ENCODE assay signal across 12 cellular contexts in genomic region chr3:195356151-195357086, GRCh38.
A peak's percentile ranks its signal among the peaks of the same experiment; 100 is the strongest.
DNase-seq lines count a peak whose midpoint lies in the region; ATAC-seq and TF ChIP-seq lines count a peak whose summit lies in the region.
"Had no signal": no experiment of that assay in that cellular context is flagged by ENCODE, and none has a peak within 500 bp of the region (broad histone marks: within the 10 kb centered on the region; RNA-seq: fewer than 3 reads in every experiment).

No MANE protein-coding gene starts in this region.

- peak; percentile 20 for DNase-seq in ELF-1 (ENCODE audit: low read depth, low spot score)
- DNase-seq in heart right ventricle, result peak; percentile 41 to 44
- DNase-seq in occipital lobe (lab: John Stamatoyannopoulos, UW), result peak; percentile 11
- DNase-seq in activated CD8-positive, alpha-beta T cell treated with anti-CD3 and anti-CD28 coated beads for 36 hours, result no peak
- DNase-seq in colonic mucosa, result no peak
- DNase-seq in HuH-7 (ENCODE audit: low spot score), result no peak
- no peak for DNase-seq in NCI-H1436 (lab: John Stamatoyannopoulos, UW)
- DNase-seq: activated CD4-positive, alpha-beta T cell treated with anti-CD3 and anti-CD28 coated beads, Interleukin-2, amount 10 ng/mL, durations not matched to agents 24 days and 14 days; NCI-H2081 treated with DMSO at 0.1 percent for 48 hours; T-helper 1 cell; uterus had no signal

- H3K4me3 ChIP-seq in heart right ventricle (peak overlapping the region in 3 of 10 donors; percentile 5 to 16 (median 12)), colonic mucosa (no peak overlapping the region)
- H3K4me3 ChIP-seq: uterus had no signal

- intact Hi-C loops in heart right ventricle (cut with DNase I), result loop anchor here in 2 of 10 donors (5.0 to 10.0 kb wide), 2 partner anchors 86 to 88 kb away; partner anchors contain the start of gene ACAP2 (in 2 of the 2)
- intact Hi-C loops in activated CD8-positive, alpha-beta T cell treated with anti-CD3 and anti-CD28 coated beads for 36 hours (cut with micrococcal nuclease), result no loop called here
- intact Hi-C loops in colonic mucosa (cut with DNase I), result no loop called here

- peaks cover 35% of the 10 kb centered on the region for H3K4me1 Mint-ChIP-seq in brain
- peaks cover 43% of the 10 kb centered on the region for H3K4me1 Mint-ChIP-seq in activated CD8-positive, alpha-beta T cell treated with anti-CD3 and anti-CD28 coated beads for 36 hours (ENCODE audit: low read depth)

- H3K36me3 ChIP-seq in heart right ventricle, result peaks cover 0 to 15% (median 0%) of the 10 kb centered on the region in 9 donors
- no peaks in the 10 kb centered on the region for H3K36me3 ChIP-seq in colonic mucosa
- H3K36me3 ChIP-seq: uterus had no signal

- TF ChIP-seq CTCF in brain (conservative IDR thresholded peaks at IDR 0.05) (no peak), heart right ventricle (IDR thresholded peaks at IDR 0.05) (no peak), colonic mucosa (IDR thresholded peaks at IDR 0.05) (no peak)
- no peak for TF ChIP-seq CTCF in activated CD8-positive, alpha-beta T cell treated with anti-CD3 and anti-CD28 coated beads for 36 hours (IDR thresholded peaks at IDR 0.05)

- H3K4me3 Mint-ChIP-seq in brain, result peak overlapping the region in 3 of 5 experiments; percentile 65 to 69 (median 68)
- H3K4me3 Mint-ChIP-seq in activated CD8-positive, alpha-beta T cell treated with anti-CD3 and anti-CD28 coated beads for 36 hours, result no peak overlapping the region
- H3K4me3 Mint-ChIP-seq: activated CD4-positive, alpha-beta T cell treated with anti-CD3 and anti-CD28 coated beads, Interleukin-2, amount 10 ng/mL, durations not matched to agents 24 days and 14 days had no signal

- H3K27me3 ChIP-seq in heart right ventricle, result no peaks in the 10 kb centered on the region
- no peaks in the 10 kb centered on the region for H3K27me3 ChIP-seq in colonic mucosa
- H3K27me3 ChIP-seq: uterus had no signal

- ATAC-seq in heart right ventricle, result peak; percentile 67 to 91 (median 84)
- ATAC-seq in activated CD8-positive, alpha-beta T cell treated with anti-CD3 and anti-CD28 coated beads for 36 hours, result no peak

- CTCF ChIA-PET in activated CD8-positive, alpha-beta T cell treated with anti-CD3 and anti-CD28 coated beads for 36 hours (lab: Charles Lee), result interaction anchor here (0.7 kb wide), 1 partner anchor 166 kb away, joined by 4 read pairs; no protein-coding TSS in a partner anchor

- H3K27ac ChIP-seq in heart right ventricle (peak overlapping the region in 3 of 10 donors; percentile 10 to 24 (median 23)), colonic mucosa (no peak overlapping the region)
- H3K27ac ChIP-seq: uterus had no signal

- H3K9me3 ChIP-seq in heart right ventricle (no peaks in the 10 kb centered on the region), colonic mucosa (no peaks in the 10 kb centered on the region)
- H3K9me3 ChIP-seq: uterus had no signal

- 65 to 67% methylated on average over 16 of the region's 16 CpGs for WGBS in heart right ventricle, 2 donors

- peaks cover 2% of the 10 kb centered on the region for H3K27me3 Mint-ChIP-seq in brain
- H3K27me3 Mint-ChIP-seq in activated CD8-positive, alpha-beta T cell treated with anti-CD3 and anti-CD28 coated beads for 36 hours, result no peaks in the 10 kb centered on the region
- H3K27me3 Mint-ChIP-seq: activated CD4-positive, alpha-beta T cell treated with anti-CD3 and anti-CD28 coated beads, Interleukin-2, amount 10 ng/mL, durations not matched to agents 24 days and 14 days had no signal

- peaks cover 6 to 17% (median 9%) of the 10 kb centered on the region in 5 experiments for H3K9me3 Mint-ChIP-seq in brain
- H3K9me3 Mint-ChIP-seq in activated CD8-positive, alpha-beta T cell treated with anti-CD3 and anti-CD28 coated beads for 36 hours, result peaks cover 1% of the 10 kb centered on the region
- H3K9me3 Mint-ChIP-seq: activated CD4-positive, alpha-beta T cell treated with anti-CD3 and anti-CD28 coated beads, Interleukin-2, amount 10 ng/mL, durations not matched to agents 24 days and 14 days had no signal

- H3K9ac ChIP-seq in colonic mucosa (ENCODE audit: low read depth in 2 of 2, low read length in 2 of 2), result no peak overlapping the region

- POLR2A ChIA-PET in activated CD8-positive, alpha-beta T cell treated with anti-CD3 and anti-CD28 coated beads for 36 hours (lab: Charles Lee), result no interaction called here

- H3K27ac Mint-ChIP-seq in brain, result peak overlapping the region; percentile 38 to 86 (median 65)
- H3K27ac Mint-ChIP-seq in activated CD8-positive, alpha-beta T cell treated with anti-CD3 and anti-CD28 coated beads for 36 hours, result no peak overlapping the region
- H3K27ac Mint-ChIP-seq: activated CD4-positive, alpha-beta T cell treated with anti-CD3 and anti-CD28 coated beads, Interleukin-2, amount 10 ng/mL, durations not matched to agents 24 days and 14 days had no signal

- H3K4me1 ChIP-seq in heart right ventricle, result peaks cover 0 to 25% (median 15%) of the 10 kb centered on the region in 9 donors
- no peaks in the 10 kb centered on the region for H3K4me1 ChIP-seq in colonic mucosa
- H3K4me1 ChIP-seq: uterus had no signal

- H3K36me3 Mint-ChIP-seq in brain, result peaks cover 64% of the 10 kb centered on the region
- H3K36me3 Mint-ChIP-seq in activated CD8-positive, alpha-beta T cell treated with anti-CD3 and anti-CD28 coated beads for 36 hours (ENCODE audit: low read depth), result peaks cover 35% of the 10 kb centered on the region

Comparison
In these comparisons a context has a peak if more than half of its experiments do, and no peak if none do; other contexts are left out.
1. DNase-seq: peak in ELF-1 (single experiment), heart right ventricle (2 of 2) and occipital lobe (single experiment); none in activated CD8-positive, alpha-beta T cell treated with anti-CD3 and anti-CD28 coated beads for 36 hours (single experiment), colonic mucosa (single experiment), HuH-7 (single experiment) and NCI-H1436 (single experiment).